In genomic region chr17:38415250-38416194, GRCh38 we compare ENCODE assay signal across 1 cellular context.
TF ChIP-seq lines count a peak whose summit lies in the region.

No MANE protein-coding gene starts in this region.

TF ChIP-seq in HepG2, 621 proteins besides CTCF, POLR2A, EP300 and RAD21 (continued from another document and continues in another):
- no peak for TF ChIP-seq TEAD3 (CRISPR knock-in tag; optimal IDR thresholded peaks at IDR 0.05; ENCODE audit: borderline replicate concordance)
- TF ChIP-seq CBX1 (IDR thresholded peaks at IDR 0.05; ENCODE audit: low read depth): peak; percentile 83
- TF ChIP-seq, protein P1, sequence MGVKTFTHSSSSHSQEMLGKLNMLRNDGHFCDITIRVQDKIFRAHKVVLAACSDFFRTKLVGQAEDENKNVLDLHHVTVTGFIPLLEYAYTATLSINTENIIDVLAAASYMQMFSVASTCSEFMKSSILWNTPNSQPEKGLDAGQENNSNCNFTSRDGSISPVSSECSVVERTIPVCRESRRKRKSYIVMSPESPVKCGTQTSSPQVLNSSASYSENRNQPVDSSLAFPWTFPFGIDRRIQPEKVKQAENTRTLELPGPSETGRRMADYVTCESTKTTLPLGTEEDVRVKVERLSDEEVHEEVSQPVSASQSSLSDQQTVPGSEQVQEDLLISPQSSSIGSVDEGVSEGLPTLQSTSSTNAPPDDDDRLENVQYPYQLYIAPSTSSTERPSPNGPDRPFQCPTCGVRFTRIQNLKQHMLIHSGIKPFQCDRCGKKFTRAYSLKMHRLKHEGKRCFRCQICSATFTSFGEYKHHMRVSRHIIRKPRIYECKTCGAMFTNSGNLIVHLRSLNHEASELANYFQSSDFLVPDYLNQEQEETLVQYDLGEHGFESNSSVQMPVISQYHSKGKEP (CRISPR knock-in tag; IDR thresholded peaks at IDR 0.05): peak; percentile 55; the same call in 1 of the 2 replicates
- TF ChIP-seq EHMT2 (IDR thresholded peaks at IDR 0.05; ENCODE audit: borderline replicate concordance, low read depth, low read length): no peak
- TF ChIP-seq CEBPG (CRISPR knock-in tag; IDR thresholded peaks at IDR 0.05): peak; percentile 99
- TF ChIP-seq ATF7 (IDR thresholded peaks at IDR 0.05): peak; percentile 82
- peak; percentile 77; the same call in 1 of the 2 replicates for TF ChIP-seq ATF7 (CRISPR knock-in tag; IDR thresholded peaks at IDR 0.05)
- TF ChIP-seq ZNF772 (CRISPR knock-in tag; IDR thresholded peaks at IDR 0.05): no peak
- peak; percentile 86 for TF ChIP-seq MTF2 (CRISPR knock-in tag; IDR thresholded peaks at IDR 0.05; ENCODE audit: borderline replicate concordance)
- TF ChIP-seq KDM5A (IDR thresholded peaks at IDR 0.05; ENCODE audit: borderline replicate concordance, low read length): no peak
- 0 out of 2 replicates have a peak, but pooled peaks have one; percentile 63 for TF ChIP-seq SALL2 (CRISPR knock-in tag; IDR thresholded peaks at IDR 0.05)
- TF ChIP-seq ZNF431 (CRISPR knock-in tag; IDR thresholded peaks at IDR 0.05; ENCODE audit: borderline replicate concordance, low read depth): no peak
- TF ChIP-seq, protein P2, sequence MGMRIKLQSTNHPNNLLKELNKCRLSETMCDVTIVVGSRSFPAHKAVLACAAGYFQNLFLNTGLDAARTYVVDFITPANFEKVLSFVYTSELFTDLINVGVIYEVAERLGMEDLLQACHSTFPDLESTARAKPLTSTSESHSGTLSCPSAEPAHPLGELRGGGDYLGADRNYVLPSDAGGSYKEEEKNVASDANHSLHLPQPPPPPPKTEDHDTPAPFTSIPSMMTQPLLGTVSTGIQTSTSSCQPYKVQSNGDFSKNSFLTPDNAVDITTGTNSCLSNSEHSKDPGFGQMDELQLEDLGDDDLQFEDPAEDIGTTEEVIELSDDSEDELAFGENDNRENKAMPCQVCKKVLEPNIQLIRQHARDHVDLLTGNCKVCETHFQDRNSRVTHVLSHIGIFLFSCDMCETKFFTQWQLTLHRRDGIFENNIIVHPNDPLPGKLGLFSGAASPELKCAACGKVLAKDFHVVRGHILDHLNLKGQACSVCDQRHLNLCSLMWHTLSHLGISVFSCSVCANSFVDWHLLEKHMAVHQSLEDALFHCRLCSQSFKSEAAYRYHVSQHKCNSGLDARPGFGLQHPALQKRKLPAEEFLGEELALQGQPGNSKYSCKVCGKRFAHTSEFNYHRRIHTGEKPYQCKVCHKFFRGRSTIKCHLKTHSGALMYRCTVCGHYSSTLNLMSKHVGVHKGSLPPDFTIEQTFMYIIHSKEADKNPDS (CRISPR knock-in tag; IDR thresholded peaks at IDR 0.05): 0 out of 2 replicates have a peak, but pooled peaks have one; percentile 43
- no peak for TF ChIP-seq HOXA7 (CRISPR knock-in tag; IDR thresholded peaks at IDR 0.05)
- no peak for TF ChIP-seq SKI (IDR thresholded peaks at IDR 0.05; ENCODE audit: partially characterized antibody)
- TF ChIP-seq RNF2 (conservative IDR thresholded peaks at IDR 0.05; ENCODE audit: low read depth): no peak
- TF ChIP-seq PHF21A (CRISPR knock-in tag; IDR thresholded peaks at IDR 0.05): peak; percentile 63; the same call in 1 of the 2 replicates
- TF ChIP-seq SRSF4 (IDR thresholded peaks at IDR 0.05; ENCODE audit: low read depth, low read length, poor library complexity, severe bottlenecking): no peak
- peak; percentile 78 for TF ChIP-seq HBP1 (CRISPR knock-in tag; IDR thresholded peaks at IDR 0.05; ENCODE audit: low read depth)
- 0 out of 2 replicates have a peak, but pooled peaks have one; percentile 27 for TF ChIP-seq ZSCAN25 (CRISPR knock-in tag; IDR thresholded peaks at IDR 0.05)
- no peak for TF ChIP-seq ZFP37 (CRISPR knock-in tag; IDR thresholded peaks at IDR 0.05; ENCODE audit: borderline replicate concordance)
- no peak for TF ChIP-seq IRX3 (CRISPR knock-in tag; IDR thresholded peaks at IDR 0.05; ENCODE audit: borderline replicate concordance, low read depth)
- TF ChIP-seq FOXO4 (CRISPR knock-in tag; conservative IDR thresholded peaks at IDR 0.05): no peak
- TF ChIP-seq, protein P3, sequence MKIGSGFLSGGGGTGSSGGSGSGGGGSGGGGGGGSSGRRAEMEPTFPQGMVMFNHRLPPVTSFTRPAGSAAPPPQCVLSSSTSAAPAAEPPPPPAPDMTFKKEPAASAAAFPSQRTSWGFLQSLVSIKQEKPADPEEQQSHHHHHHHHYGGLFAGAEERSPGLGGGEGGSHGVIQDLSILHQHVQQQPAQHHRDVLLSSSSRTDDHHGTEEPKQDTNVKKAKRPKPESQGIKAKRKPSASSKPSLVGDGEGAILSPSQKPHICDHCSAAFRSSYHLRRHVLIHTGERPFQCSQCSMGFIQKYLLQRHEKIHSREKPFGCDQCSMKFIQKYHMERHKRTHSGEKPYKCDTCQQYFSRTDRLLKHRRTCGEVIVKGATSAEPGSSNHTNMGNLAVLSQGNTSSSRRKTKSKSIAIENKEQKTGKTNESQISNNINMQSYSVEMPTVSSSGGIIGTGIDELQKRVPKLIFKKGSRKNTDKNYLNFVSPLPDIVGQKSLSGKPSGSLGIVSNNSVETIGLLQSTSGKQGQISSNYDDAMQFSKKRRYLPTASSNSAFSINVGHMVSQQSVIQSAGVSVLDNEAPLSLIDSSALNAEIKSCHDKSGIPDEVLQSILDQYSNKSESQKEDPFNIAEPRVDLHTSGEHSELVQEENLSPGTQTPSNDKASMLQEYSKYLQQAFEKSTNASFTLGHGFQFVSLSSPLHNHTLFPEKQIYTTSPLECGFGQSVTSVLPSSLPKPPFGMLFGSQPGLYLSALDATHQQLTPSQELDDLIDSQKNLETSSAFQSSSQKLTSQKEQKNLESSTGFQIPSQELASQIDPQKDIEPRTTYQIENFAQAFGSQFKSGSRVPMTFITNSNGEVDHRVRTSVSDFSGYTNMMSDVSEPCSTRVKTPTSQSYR (CRISPR knock-in tag; IDR thresholded peaks at IDR 0.05; ENCODE audit: borderline replicate concordance): peak; percentile 46
- TF ChIP-seq SNAPC2 (CRISPR knock-in tag; IDR thresholded peaks at IDR 0.05): no peak
- TF ChIP-seq, protein P4, sequence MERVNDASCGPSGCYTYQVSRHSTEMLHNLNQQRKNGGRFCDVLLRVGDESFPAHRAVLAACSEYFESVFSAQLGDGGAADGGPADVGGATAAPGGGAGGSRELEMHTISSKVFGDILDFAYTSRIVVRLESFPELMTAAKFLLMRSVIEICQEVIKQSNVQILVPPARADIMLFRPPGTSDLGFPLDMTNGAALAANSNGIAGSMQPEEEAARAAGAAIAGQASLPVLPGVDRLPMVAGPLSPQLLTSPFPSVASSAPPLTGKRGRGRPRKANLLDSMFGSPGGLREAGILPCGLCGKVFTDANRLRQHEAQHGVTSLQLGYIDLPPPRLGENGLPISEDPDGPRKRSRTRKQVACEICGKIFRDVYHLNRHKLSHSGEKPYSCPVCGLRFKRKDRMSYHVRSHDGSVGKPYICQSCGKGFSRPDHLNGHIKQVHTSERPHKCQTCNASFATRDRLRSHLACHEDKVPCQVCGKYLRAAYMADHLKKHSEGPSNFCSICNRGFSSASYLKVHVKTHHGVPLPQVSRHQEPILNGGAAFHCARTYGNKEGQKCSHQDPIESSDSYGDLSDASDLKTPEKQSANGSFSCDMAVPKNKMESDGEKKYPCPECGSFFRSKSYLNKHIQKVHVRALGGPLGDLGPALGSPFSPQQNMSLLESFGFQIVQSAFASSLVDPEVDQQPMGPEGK (CRISPR knock-in tag; IDR thresholded peaks at IDR 0.05): peak; percentile 95
- no peak for TF ChIP-seq ZXDC (CRISPR knock-in tag; IDR thresholded peaks at IDR 0.05)
- no peak; the same call in 1 of the 2 replicates for TF ChIP-seq ZNF629 (CRISPR knock-in tag; conservative IDR thresholded peaks at IDR 0.05)
- no peak for TF ChIP-seq NR2F2 (IDR thresholded peaks at IDR 0.05; ENCODE audit: borderline replicate concordance, low read depth)
- TF ChIP-seq ZNF136 (CRISPR knock-in tag; IDR thresholded peaks at IDR 0.05; ENCODE audit: low read depth): no peak
- peak; percentile 61; the same call in 1 of the 2 replicates for TF ChIP-seq HMG20A (CRISPR knock-in tag; IDR thresholded peaks at IDR 0.05; ENCODE audit: borderline replicate concordance)
- peak; percentile 82; the same call in 1 of the 2 replicates for TF ChIP-seq HNRNPL (IDR thresholded peaks at IDR 0.05; ENCODE audit: low read depth, low read length)
- TF ChIP-seq RAD51 (IDR thresholded peaks at IDR 0.05; ENCODE audit: borderline replicate concordance): no peak
- TF ChIP-seq, protein P5, sequence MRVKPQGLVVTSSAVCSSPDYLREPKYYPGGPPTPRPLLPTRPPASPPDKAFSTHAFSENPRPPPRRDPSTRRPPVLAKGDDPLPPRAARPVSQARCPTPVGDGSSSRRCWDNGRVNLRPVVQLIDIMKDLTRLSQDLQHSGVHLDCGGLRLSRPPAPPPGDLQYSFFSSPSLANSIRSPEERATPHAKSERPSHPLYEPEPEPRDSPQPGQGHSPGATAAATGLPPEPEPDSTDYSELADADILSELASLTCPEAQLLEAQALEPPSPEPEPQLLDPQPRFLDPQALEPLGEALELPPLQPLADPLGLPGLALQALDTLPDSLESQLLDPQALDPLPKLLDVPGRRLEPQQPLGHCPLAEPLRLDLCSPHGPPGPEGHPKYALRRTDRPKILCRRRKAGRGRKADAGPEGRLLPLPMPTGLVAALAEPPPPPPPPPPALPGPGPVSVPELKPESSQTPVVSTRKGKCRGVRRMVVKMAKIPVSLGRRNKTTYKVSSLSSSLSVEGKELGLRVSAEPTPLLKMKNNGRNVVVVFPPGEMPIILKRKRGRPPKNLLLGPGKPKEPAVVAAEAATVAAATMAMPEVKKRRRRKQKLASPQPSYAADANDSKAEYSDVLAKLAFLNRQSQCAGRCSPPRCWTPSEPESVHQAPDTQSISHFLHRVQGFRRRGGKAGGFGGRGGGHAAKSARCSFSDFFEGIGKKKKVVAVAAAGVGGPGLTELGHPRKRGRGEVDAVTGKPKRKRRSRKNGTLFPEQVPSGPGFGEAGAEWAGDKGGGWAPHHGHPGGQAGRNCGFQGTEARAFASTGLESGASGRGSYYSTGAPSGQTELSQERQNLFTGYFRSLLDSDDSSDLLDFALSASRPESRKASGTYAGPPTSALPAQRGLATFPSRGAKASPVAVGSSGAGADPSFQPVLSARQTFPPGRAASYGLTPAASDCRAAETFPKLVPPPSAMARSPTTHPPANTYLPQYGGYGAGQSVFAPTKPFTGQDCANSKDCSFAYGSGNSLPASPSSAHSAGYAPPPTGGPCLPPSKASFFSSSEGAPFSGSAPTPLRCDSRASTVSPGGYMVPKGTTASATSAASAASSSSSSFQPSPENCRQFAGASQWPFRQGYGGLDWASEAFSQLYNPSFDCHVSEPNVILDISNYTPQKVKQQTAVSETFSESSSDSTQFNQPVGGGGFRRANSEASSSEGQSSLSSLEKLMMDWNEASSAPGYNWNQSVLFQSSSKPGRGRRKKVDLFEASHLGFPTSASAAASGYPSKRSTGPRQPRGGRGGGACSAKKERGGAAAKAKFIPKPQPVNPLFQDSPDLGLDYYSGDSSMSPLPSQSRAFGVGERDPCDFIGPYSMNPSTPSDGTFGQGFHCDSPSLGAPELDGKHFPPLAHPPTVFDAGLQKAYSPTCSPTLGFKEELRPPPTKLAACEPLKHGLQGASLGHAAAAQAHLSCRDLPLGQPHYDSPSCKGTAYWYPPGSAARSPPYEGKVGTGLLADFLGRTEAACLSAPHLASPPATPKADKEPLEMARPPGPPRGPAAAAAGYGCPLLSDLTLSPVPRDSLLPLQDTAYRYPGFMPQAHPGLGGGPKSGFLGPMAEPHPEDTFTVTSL (CRISPR knock-in tag; IDR thresholded peaks at IDR 0.05; ENCODE audit: borderline replicate concordance): no peak
- peak; percentile 85 for TF ChIP-seq TEF (CRISPR knock-in tag; IDR thresholded peaks at IDR 0.05)
- TF ChIP-seq CCDC6 (CRISPR knock-in tag; IDR thresholded peaks at IDR 0.05): peak; percentile 77
- no peak for TF ChIP-seq GLI4 (CRISPR knock-in tag; IDR thresholded peaks at IDR 0.05; ENCODE audit: borderline replicate concordance)
- peak; percentile 90 for TF ChIP-seq FOXC1 (CRISPR knock-in tag; IDR thresholded peaks at IDR 0.05; ENCODE audit: borderline replicate concordance)
- no peak for TF ChIP-seq XBP1 (CRISPR knock-in tag; IDR thresholded peaks at IDR 0.05)
- peak; percentile 59; the same call in 1 of the 2 replicates for TF ChIP-seq DNMT3B (CRISPR knock-in tag; conservative IDR thresholded peaks at IDR 0.05)
- TF ChIP-seq ZBTB3 (CRISPR knock-in tag; IDR thresholded peaks at IDR 0.05; ENCODE audit: borderline replicate concordance, low read depth): no peak
